11 cellular contexts compared by ENCODE assay signal in the genomic region with DNA sequence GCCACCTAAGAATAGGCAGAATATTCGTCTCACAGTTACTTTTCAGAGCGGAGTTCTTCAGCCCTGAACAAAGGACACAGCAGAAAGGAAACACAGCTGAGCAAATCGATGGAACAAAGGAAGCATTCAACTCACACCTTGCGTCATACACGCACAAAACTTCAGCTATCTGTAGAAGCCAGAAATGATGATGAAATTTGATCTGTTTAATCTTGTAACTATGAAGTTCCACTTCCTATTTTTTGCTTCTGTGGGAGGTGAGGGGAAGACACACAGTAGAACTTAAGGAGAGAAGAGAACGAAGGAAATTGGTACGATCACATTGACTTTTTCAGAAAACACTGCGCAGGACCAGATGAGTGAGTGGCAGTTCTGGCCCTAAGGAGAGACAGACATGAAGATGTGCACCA. TPM values are rescaled to one million over a fixed set of nuclear protein-coding genes. Genes with fewer than 3 reads are reported as not detected.
A peak's percentile ranks its signal among the peaks of the same experiment; 100 is the strongest.
DNase-seq lines count a peak whose midpoint lies in the region; ATAC-seq lines count a peak whose summit lies in the region.
"Had no signal": no experiment of that assay in that cellular context is flagged by ENCODE, and none has a peak within 500 bp of the region (broad histone marks: within the 10 kb centered on the region; RNA-seq: fewer than 3 reads in every experiment).

No MANE protein-coding gene starts in this region.

- H3K27me3 ChIP-seq in CD8-positive, alpha-beta memory T cell (ENCODE audit: insufficient read depth, low read length, poor library complexity, severe bottlenecking): no peaks in the 10 kb centered on the region
- no peaks in the 10 kb centered on the region for H3K27me3 ChIP-seq in layer of hippocampus (ENCODE audit: control insufficient read depth, insufficient read depth, low read length)
- H3K27me3 ChIP-seq in trophoblast cell (ENCODE audit: insufficient read depth, low read length): no peaks in the 10 kb centered on the region

- no peaks in the 10 kb centered on the region for H3K79me1 ChIP-seq in trophoblast cell (ENCODE audit: low read length)

- peaks cover 14 to 48% of the 10 kb centered on the region in 2 donors for H3K27me3 Mint-ChIP-seq in CD8-positive, alpha-beta memory T cell

- peaks cover 3% of the 10 kb centered on the region for H3K79me2 ChIP-seq in trophoblast cell (ENCODE audit: control insufficient read depth, insufficient read depth, low read length, poor library complexity)

- no peak overlapping the region for H3K4me3 Mint-ChIP-seq in CD8-positive, alpha-beta memory T cell
- H3K4me3 Mint-ChIP-seq: activated naive CD4-positive, alpha-beta T cell treated with anti-CD3 and anti-CD28 coated beads, Interleukin-2, amount 10 ng/mL, durations not matched to agents 7 days and 5 days had no signal

- POLR2A ChIA-PET in CD8-positive, alpha-beta memory T cell (lab: Charles Lee): no interaction called here

- H3K27ac Mint-ChIP-seq in CD8-positive, alpha-beta memory T cell: no peak overlapping the region
- H3K27ac Mint-ChIP-seq: activated naive CD4-positive, alpha-beta T cell treated with anti-CD3 and anti-CD28 coated beads, Interleukin-2, amount 10 ng/mL, durations not matched to agents 7 days and 5 days had no signal

- DNase-seq in CD8-positive, alpha-beta memory T cell: no peak
- DNase-seq in NCI-H1436 treated with DMSO at 0.1 percent for 48 hours (lab: John Stamatoyannopoulos, UW): peak; percentile 41
- peak; percentile 71 for DNase-seq in astrocyte of the hippocampus (ENCODE audit: low read depth, low spot score)
- DNase-seq in activated CD4-positive, alpha-beta T cell treated with anti-CD3 and anti-CD28 coated beads, Interleukin-2, amount 50 U/mL, for 1 hour: no peak
- DNase-seq in trophoblast cell: no peak
- no peak for DNase-seq in activated CD4-positive, alpha-beta T cell treated with anti-CD3 and anti-CD28 coated beads, Interleukin-2, amount 50 U/mL, for 4 hours
- DNase-seq: activated naive CD4-positive, alpha-beta T cell treated with anti-CD3 and anti-CD28 coated beads, Interleukin-2, amount 10 ng/mL, durations not matched to agents 7 days and 5 days; GOT3; kidney had no signal

- no peak overlapping the region for H2BK120ac ChIP-seq in trophoblast cell (ENCODE audit: insufficient read depth, low read length, poor library complexity)

- no peak overlapping the region for H3K4me2 ChIP-seq in trophoblast cell (ENCODE audit: low read length)

- no peaks in the 10 kb centered on the region for H3K4me1 ChIP-seq in CD8-positive, alpha-beta memory T cell (ENCODE audit: insufficient read depth, low read length)
- H3K4me1 ChIP-seq in trophoblast cell (ENCODE audit: control insufficient read depth in 1 of 2, insufficient read depth in 2 of 2, low read length in 2 of 2): peaks cover 16 to 25% of the 10 kb centered on the region in 2 experiments

- no peak overlapping the region for H3K9ac ChIP-seq in trophoblast cell (ENCODE audit: low read length)

- peak overlapping the region; percentile 44 for H3K27ac ChIP-seq in CD8-positive, alpha-beta memory T cell (ENCODE audit: low read depth, low read length)
- H3K27ac ChIP-seq in layer of hippocampus (ENCODE audit: low read depth, low read length): peak overlapping the region; percentile 82
- no peak overlapping the region for H3K27ac ChIP-seq in trophoblast cell (ENCODE audit: low read depth, low read length)

- no peak overlapping the region for H3K23ac ChIP-seq in trophoblast cell (ENCODE audit: low read length)

- H3K18ac ChIP-seq in trophoblast cell (ENCODE audit: low read length): no peak overlapping the region

- H3K9me3 ChIP-seq in CD8-positive, alpha-beta memory T cell (ENCODE audit: low read length): no peaks in the 10 kb centered on the region
- H3K9me3 ChIP-seq in trophoblast cell (ENCODE audit: insufficient read depth, low read depth, low read length): no peaks in the 10 kb centered on the region

- no peaks in the 10 kb centered on the region for H3K36me3 ChIP-seq in CD8-positive, alpha-beta memory T cell (ENCODE audit: insufficient read depth, low read length)
- no peaks in the 10 kb centered on the region for H3K36me3 ChIP-seq in trophoblast cell (ENCODE audit: control insufficient read depth in 1 of 2, insufficient read depth in 2 of 2, low read length in 2 of 2)

- peaks cover 0 to 2% (median 0%) of the 10 kb centered on the region in 3 donors for H3K36me3 Mint-ChIP-seq in CD8-positive, alpha-beta memory T cell
- H3K36me3 Mint-ChIP-seq: activated naive CD4-positive, alpha-beta T cell treated with anti-CD3 and anti-CD28 coated beads, Interleukin-2, amount 10 ng/mL, durations not matched to agents 7 days and 5 days had no signal

- no peak overlapping the region for H3K4ac ChIP-seq in trophoblast cell (ENCODE audit: low read depth, low read length)

- peaks cover 0 to 1% (median 0%) of the 10 kb centered on the region in 5 donors for H3K9me3 Mint-ChIP-seq in CD8-positive, alpha-beta memory T cell
- H3K9me3 Mint-ChIP-seq: activated naive CD4-positive, alpha-beta T cell treated with anti-CD3 and anti-CD28 coated beads, Interleukin-2, amount 10 ng/mL, durations not matched to agents 7 days and 5 days had no signal

- H2BK12ac ChIP-seq in trophoblast cell (ENCODE audit: low read length): no peak overlapping the region

- H3K4me3 ChIP-seq in CD8-positive, alpha-beta memory T cell (ENCODE audit: low read length): no peak overlapping the region
- H3K4me3 ChIP-seq in trophoblast cell (ENCODE audit: low read depth, low read length): no peak overlapping the region

- H2AFZ ChIP-seq in trophoblast cell (ENCODE audit: insufficient read depth, low read length, poor library complexity): no peak overlapping the region

- WGBS in trophoblast cell (ENCODE audit: extremely low coverage, insufficient coverage, insufficient read length): no CpG with 5 or more reads among the region's 8 CpGs

- no peak for ATAC-seq in GM19324 (IDR thresholded peaks at IDR 0.05; ENCODE audit: low FRiP score, unreplicated experiment)

- CTCF ChIA-PET in CD8-positive, alpha-beta memory T cell (lab: Charles Lee): no interaction called here

- H3K4me1 Mint-ChIP-seq in CD8-positive, alpha-beta memory T cell: no peaks in the 10 kb centered on the region
- H3K4me1 Mint-ChIP-seq: activated naive CD4-positive, alpha-beta T cell treated with anti-CD3 and anti-CD28 coated beads, Interleukin-2, amount 10 ng/mL, durations not matched to agents 7 days and 5 days had no signal

- no peak overlapping the region for H4K91ac ChIP-seq in trophoblast cell (ENCODE audit: low read depth, low read length)

- H4K8ac ChIP-seq in trophoblast cell (ENCODE audit: low read depth, low read length): no peak overlapping the region

- no peak overlapping the region for H2AK5ac ChIP-seq in trophoblast cell (ENCODE audit: low read length)

- H3K14ac ChIP-seq in trophoblast cell (ENCODE audit: low read length): no peak overlapping the region

- no peak overlapping the region for H2BK5ac ChIP-seq in trophoblast cell (ENCODE audit: low read depth, low read length, poor library complexity)

- H4K12ac ChIP-seq in trophoblast cell (ENCODE audit: low read depth, low read length): no peak overlapping the region

RNA-seq across cellular contexts. Expression of gene FAM171A1, which starts 26.2 kb away (rescaled TPM):
- total RNA-seq in CD8-positive, alpha-beta memory T cell: 1 to 10 TPM; 4.2 to 4.9 TPM
- 9.7 TPM for polyA plus RNA-seq in CD8-positive, alpha-beta memory T cell
- 31.2 and 31.3 TPM in 2 replicates for polyA plus RNA-seq in trophoblast cell (2013)

Comparison
In these comparisons a context has a peak if more than half of its experiments do, and no peak if none do; other contexts are left out.
1. DNase-seq: peak in NCI-H1436 treated with DMSO at 0.1 percent for 48 hours (single experiment) and astrocyte of the hippocampus (single experiment); none in CD8-positive, alpha-beta memory T cell (0 of 5), activated CD4-positive, alpha-beta T cell treated with anti-CD3 and anti-CD28 coated beads, Interleukin-2, amount 50 U/mL, for 1 hour (single experiment), trophoblast cell (0 of 2) and activated CD4-positive, alpha-beta T cell treated with anti-CD3 and anti-CD28 coated beads, Interleukin-2, amount 50 U/mL, for 4 hours (0 of 2).